ENCODE assay signal across 28 cellular contexts in the genomic region with DNA sequence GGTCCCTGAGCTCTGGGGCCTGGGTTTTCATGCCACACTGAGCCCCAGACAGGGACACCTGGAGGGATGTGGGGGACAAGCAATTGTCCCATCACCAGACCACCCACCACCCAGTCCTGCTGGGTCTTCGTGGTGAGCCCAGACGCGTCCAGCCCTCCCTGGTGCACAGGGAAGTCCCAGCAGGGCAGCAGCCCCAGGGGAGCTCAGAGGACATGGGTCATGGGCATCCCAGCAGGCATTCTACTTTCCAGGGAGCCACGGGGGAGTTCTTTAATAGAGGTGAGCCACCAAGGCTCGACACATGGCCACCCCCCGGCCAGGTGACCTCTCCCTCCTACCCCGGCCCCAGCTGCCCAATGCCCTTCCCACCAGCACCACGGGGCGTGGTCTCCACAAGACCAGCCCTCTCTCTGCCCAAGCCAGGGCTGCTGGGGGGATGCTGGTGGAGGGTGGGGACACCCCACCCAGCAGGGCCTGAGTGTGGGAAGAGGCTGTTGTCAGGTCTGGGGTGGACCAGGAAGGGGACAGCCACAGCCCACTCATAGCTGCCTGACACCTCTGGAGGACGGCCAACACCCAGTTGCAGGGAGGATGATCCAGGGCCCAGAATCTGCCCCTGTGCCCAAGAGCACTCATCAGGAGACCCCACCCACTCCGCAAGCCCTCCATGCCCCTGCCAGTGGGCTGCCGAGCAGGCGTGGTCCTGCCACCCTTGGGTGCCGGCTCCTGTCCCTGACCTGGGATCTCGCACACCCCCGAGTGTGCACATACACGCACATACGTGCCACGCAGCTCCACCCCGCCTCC.
"Had no signal": no experiment of that assay in that cellular context is flagged by ENCODE, and none has a peak within 500 bp of the region (broad histone marks: within the 10 kb centered on the region; RNA-seq: fewer than 3 reads in every experiment).

No MANE protein-coding gene starts in this region.

- H3K27ac ChIP-seq: adrenal gland, SJCRH30, WERI-Rb-1 had no signal

- H3K9me3 Mint-ChIP-seq: activated CD4-positive, alpha-beta memory T cell treated with anti-CD3 and anti-CD28 coated beads, Interleukin-2, amount 10 ng/mL, durations not matched to agents 7 days and 5 days; activated naive CD8-positive, alpha-beta T cell treated with anti-CD3 and anti-CD28 coated beads, Interleukin-2, amount 10 ng/mL, durations not matched to agents 7 days and 5 days; activated T-helper 17 cell treated with anti-CD3 and anti-CD28 coated beads, Interleukin-2, amount 50 U/mL, for 72 hours had no signal

- H3K4me1 Mint-ChIP-seq: activated naive CD8-positive, alpha-beta T cell treated with anti-CD3 and anti-CD28 coated beads, Interleukin-2, amount 10 ng/mL, durations not matched to agents 7 days and 5 days; activated T-helper 17 cell treated with anti-CD3 and anti-CD28 coated beads, Interleukin-2, amount 50 U/mL, for 72 hours had no signal

- H3K9me3 ChIP-seq: adrenal gland, MG63, SJCRH30, SK-N-SH had no signal

- H3K27ac Mint-ChIP-seq: activated CD4-positive, alpha-beta memory T cell treated with anti-CD3 and anti-CD28 coated beads, Interleukin-2, amount 10 ng/mL, durations not matched to agents 7 days and 5 days; activated CD4-positive, alpha-beta T cell treated with anti-CD3 and anti-CD28 coated beads for 36 hours; activated naive CD8-positive, alpha-beta T cell treated with anti-CD3 and anti-CD28 coated beads, Interleukin-2, amount 10 ng/mL, durations not matched to agents 7 days and 5 days; activated T-helper 17 cell treated with anti-CD3 and anti-CD28 coated beads, Interleukin-2, amount 50 U/mL, for 72 hours had no signal

- H3K27me3 ChIP-seq: adrenal gland, MG63, SJCRH30 had no signal

- H3K4me3 Mint-ChIP-seq: activated CD4-positive, alpha-beta memory T cell treated with anti-CD3 and anti-CD28 coated beads, Interleukin-2, amount 10 ng/mL, durations not matched to agents 7 days and 5 days; activated CD4-positive, alpha-beta T cell treated with anti-CD3 and anti-CD28 coated beads for 36 hours; activated naive CD8-positive, alpha-beta T cell treated with anti-CD3 and anti-CD28 coated beads, Interleukin-2, amount 10 ng/mL, durations not matched to agents 7 days and 5 days; activated T-helper 17 cell treated with anti-CD3 and anti-CD28 coated beads, Interleukin-2, amount 50 U/mL, for 72 hours had no signal

- DNase-seq: activated CD4-positive, alpha-beta memory T cell treated with anti-CD3 and anti-CD28 coated beads, Interleukin-2, amount 10 ng/mL, durations not matched to agents 7 days and 5 days; activated CD4-positive, alpha-beta T cell treated with anti-CD3 and anti-CD28 coated beads for 36 hours; activated CD4-positive, alpha-beta T cell treated with anti-CD3 and anti-CD28 coated beads, Interleukin-2, amount 50 U/mL, for 1 hour; activated gamma-delta T cell treated with Interleukin-2 at 50 U/mL for 16 hours; activated naive CD4-positive, alpha-beta T cell treated with anti-CD3 and anti-CD28 coated beads, Interleukin-2, amount 50 U/mL, for 16 hours; activated naive CD8-positive, alpha-beta T cell treated with anti-CD3 and anti-CD28 coated beads, Interleukin-2, amount 10 ng/mL, durations not matched to agents 7 days and 5 days; activated T-cell treated with anti-CD3 and anti-CD28 coated beads for 4 hours; activated T-cell treated with anti-CD3 and anti-CD28 coated beads, Interleukin-2, amount 50 U/mL, for 48 hours; adrenal gland; cerebellar nuclear complex; MG63; NCI-H1105; NCI-H1436; NCI-H187 treated with DMSO at 0.1 percent for 48 hours; NCI-H2081 treated with DMSO at 0.1 percent for 48 hours; NCI-H2227 treated with DMSO at 0.1 percent for 48 hours; NCI-H446 treated with DMSO at 0.1 percent for 48 hours; NCI-H524 treated with DMSO at 0.1 percent for 48 hours; NCI-H82; OCI-M1; Right ventricle myocardium superior; RPMI8226; SJCRH30; SK-N-SH; T-helper 1 cell; WERI-Rb-1 had no signal

- H3K4me1 ChIP-seq: SJCRH30 had no signal

- ATAC-seq: activated CD4-positive, alpha-beta T cell treated with anti-CD3 and anti-CD28 coated beads for 36 hours; activated T-helper 17 cell treated with anti-CD3 and anti-CD28 coated beads, Interleukin-2, amount 50 U/mL, for 72 hours; Panc1 had no signal

- H3K27me3 Mint-ChIP-seq: activated CD4-positive, alpha-beta memory T cell treated with anti-CD3 and anti-CD28 coated beads, Interleukin-2, amount 10 ng/mL, durations not matched to agents 7 days and 5 days; activated CD4-positive, alpha-beta T cell treated with anti-CD3 and anti-CD28 coated beads for 36 hours; activated naive CD8-positive, alpha-beta T cell treated with anti-CD3 and anti-CD28 coated beads, Interleukin-2, amount 10 ng/mL, durations not matched to agents 7 days and 5 days; activated T-helper 17 cell treated with anti-CD3 and anti-CD28 coated beads, Interleukin-2, amount 50 U/mL, for 72 hours had no signal

- H3K4me3 ChIP-seq: adrenal gland, MG63, SJCRH30 had no signal

- H3K36me3 ChIP-seq: MG63 had no signal
